ENCODE assay signal across 2 cellular contexts in genomic region chr20:10368702-10369041, GRCh38.
TF ChIP-seq lines count a peak whose summit lies in the region.

No MANE protein-coding gene starts in this region.

TF ChIP-seq in A549, 52 proteins besides CTCF, POLR2A, EP300 and RAD21 (continued from another document):
- TF ChIP-seq USF2 (IDR thresholded peaks at IDR 0.05) (no peak), TP53 (CRISPR knock-in tag; IDR thresholded peaks at IDR 0.05) (no peak), RNF2 (IDR thresholded peaks at IDR 0.05; ENCODE audit: borderline replicate concordance, low read depth) (no peak), EHF (CRISPR knock-in tag; IDR thresholded peaks at IDR 0.05) (no peak)

TF ChIP-seq in GM23338, 12 proteins besides CTCF, POLR2A, EP300 and RAD21 (continued from another document):
- TF ChIP-seq, protein P1, sequence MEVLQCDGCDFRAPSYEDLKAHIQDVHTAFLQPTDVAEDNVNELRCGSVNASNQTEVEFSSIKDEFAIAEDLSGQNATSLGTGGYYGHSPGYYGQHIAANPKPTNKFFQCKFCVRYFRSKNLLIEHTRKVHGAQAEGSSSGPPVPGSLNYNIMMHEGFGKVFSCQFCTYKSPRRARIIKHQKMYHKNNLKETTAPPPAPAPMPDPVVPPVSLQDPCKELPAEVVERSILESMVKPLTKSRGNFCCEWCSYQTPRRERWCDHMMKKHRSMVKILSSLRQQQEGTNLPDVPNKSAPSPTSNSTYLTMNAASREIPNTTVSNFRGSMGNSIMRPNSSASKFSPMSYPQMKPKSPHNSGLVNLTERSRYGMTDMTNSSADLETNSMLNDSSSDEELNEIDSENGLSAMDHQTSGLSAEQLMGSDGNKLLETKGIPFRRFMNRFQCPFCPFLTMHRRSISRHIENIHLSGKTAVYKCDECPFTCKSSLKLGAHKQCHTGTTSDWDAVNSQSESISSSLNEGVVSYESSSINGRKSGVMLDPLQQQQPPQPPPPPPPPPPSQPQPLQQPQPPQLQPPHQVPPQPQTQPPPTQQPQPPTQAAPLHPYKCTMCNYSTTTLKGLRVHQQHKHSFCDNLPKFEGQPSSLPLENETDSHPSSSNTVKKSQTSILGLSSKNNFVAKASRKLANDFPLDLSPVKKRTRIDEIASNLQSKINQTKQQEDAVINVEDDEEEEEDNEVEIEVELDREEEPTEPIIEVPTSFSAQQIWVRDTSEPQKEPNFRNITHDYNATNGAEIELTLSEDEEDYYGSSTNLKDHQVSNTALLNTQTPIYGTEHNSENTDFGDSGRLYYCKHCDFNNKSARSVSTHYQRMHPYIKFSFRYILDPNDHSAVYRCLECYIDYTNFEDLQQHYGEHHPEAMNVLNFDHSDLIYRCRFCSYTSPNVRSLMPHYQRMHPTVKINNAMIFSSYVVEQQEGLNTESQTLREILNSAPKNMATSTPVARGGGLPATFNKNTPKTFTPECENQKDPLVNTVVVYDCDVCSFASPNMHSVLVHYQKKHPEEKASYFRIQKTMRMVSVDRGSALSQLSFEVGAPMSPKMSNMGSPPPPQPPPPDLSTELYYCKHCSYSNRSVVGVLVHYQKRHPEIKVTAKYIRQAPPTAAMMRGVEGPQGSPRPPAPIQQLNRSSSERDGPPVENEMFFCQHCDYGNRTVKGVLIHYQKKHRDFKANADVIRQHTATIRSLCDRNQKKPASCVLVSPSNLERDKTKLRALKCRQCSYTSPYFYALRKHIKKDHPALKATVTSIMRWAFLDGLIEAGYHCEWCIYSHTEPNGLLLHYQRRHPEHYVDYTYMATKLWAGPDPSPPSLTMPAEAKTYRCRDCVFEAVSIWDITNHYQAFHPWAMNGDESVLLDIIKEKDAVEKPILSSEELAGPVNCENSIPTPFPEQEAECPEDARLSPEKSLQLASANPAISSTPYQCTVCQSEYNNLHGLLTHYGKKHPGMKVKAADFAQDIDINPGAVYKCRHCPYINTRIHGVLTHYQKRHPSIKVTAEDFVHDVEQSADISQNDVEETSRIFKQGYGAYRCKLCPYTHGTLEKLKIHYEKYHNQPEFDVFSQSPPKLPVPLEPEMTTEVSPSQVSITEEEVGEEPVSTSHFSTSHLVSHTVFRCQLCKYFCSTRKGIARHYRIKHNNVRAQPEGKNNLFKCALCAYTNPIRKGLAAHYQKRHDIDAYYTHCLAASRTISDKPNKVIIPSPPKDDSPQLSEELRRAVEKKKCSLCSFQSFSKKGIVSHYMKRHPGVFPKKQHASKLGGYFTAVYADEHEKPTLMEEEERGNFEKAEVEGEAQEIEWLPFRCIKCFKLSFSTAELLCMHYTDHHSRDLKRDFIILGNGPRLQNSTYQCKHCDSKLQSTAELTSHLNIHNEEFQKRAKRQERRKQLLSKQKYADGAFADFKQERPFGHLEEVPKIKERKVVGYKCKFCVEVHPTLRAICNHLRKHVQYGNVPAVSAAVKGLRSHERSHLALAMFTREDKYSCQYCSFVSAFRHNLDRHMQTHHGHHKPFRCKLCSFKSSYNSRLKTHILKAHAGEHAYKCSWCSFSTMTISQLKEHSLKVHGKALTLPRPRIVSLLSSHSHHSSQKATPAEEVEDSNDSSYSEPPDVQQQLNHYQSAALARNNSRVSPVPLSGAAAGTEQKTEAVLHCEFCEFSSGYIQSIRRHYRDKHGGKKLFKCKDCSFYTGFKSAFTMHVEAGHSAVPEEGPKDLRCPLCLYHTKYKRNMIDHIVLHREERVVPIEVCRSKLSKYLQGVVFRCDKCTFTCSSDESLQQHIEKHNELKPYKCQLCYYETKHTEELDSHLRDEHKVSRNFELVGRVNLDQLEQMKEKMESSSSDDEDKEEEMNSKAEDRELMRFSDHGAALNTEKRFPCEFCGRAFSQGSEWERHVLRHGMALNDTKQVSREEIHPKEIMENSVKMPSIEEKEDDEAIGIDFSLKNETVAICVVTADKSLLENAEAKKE (CRISPR knock-in tag; IDR thresholded peaks at IDR 0.05): no peak
- TF ChIP-seq POLR2AphosphoS5 (IDR thresholded peaks at IDR 0.05; ENCODE audit: low read depth) (no peak), EZH2 (IDR thresholded peaks at IDR 0.05; ENCODE audit: low read depth, unreplicated experiment) (no peak), EZH2phosphoT487 (IDR thresholded peaks at IDR 0.05; ENCODE audit: unreplicated experiment) (no peak), ZNF114 (CRISPR knock-in tag; IDR thresholded peaks at IDR 0.05) (no peak)
